In the genomic region with DNA sequence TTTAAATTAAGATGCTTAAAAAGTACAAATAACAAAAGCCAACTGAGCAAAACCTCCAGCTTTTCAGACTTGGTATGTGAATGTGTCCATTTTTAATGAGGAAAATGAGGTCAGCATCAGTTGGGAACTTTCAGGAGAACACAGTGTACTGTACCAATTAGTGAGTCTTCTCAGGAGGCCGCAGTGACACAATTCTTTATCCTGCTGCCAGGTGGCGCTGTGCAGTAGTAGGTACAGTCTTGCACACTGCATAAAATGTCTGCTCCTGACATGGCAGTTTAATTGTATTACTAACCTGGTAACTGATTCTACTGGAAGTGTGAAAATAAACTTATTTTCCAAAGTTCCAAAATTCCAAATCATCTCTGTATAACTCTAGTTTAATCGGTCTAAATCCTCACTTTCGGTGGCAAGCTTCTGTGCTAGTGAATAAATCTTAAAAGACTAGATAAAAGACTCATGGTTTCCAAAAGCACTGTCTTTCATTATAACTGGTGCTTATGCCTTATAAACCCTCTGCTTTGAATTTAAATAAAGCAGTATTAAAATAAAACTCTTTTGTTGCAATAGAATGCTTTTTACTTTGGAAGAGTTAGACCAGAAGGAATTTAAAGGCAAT, we compare ENCODE assay signal across 8 cellular contexts.
DNase-seq lines count a peak whose midpoint lies in the region; ATAC-seq and TF ChIP-seq lines count a peak whose summit lies in the region.

No MANE protein-coding gene starts in this region.

- peaks cover 19% of the 10 kb centered on the region for H3K27me3 Mint-ChIP-seq in activated T-cell treated with anti-CD3 and anti-CD28 coated beads, Interleukin-2, amount 50 U/mL, for 72 hours (ENCODE audit: low read depth)
- peaks cover 3% of the 10 kb centered on the region for H3K27me3 Mint-ChIP-seq in type B pancreatic cell

- H3K4me3 ChIP-seq in H7 (ENCODE audit: insufficient read depth, low read depth, low read length) = no peak overlapping the region
- H3K4me3 ChIP-seq in Peyer's patch = no peak overlapping the region
- no peak overlapping the region for H3K4me3 ChIP-seq in fibroblast of the aortic adventitia (ENCODE audit: low read depth, low read length)

- ATAC-seq in activated T-cell treated with anti-CD3 and anti-CD28 coated beads, Interleukin-2, amount 50 U/mL, for 72 hours (replicated peaks in 1 of 2) = peak; percentile 87 to 88

- no peaks in the 10 kb centered on the region for H3K9me3 ChIP-seq in Peyer's patch

- no peaks in the 10 kb centered on the region for H3K36me3 ChIP-seq in H7 (replicated peaks; ENCODE audit: control insufficient read depth, insufficient read depth, low read length)
- H3K36me3 ChIP-seq in Peyer's patch = no peaks in the 10 kb centered on the region

- H3K9me3 Mint-ChIP-seq in activated T-cell treated with anti-CD3 and anti-CD28 coated beads, Interleukin-2, amount 50 U/mL, for 72 hours = no peaks in the 10 kb centered on the region
- H3K9me3 Mint-ChIP-seq in type B pancreatic cell = no peaks in the 10 kb centered on the region

- TF ChIP-seq CTCF in Peyer's patch (IDR thresholded peaks at IDR 0.05) (peak; percentile 20 to 77 (median 71)), fibroblast of the aortic adventitia (IDR thresholded peaks at IDR 0.05; ENCODE audit: insufficient read depth, low read length) (peak; percentile 85), type B pancreatic cell (conservative IDR thresholded peaks at IDR 0.05) (peak; percentile 97)

- H3K27ac Mint-ChIP-seq in activated T-cell treated with anti-CD3 and anti-CD28 coated beads, Interleukin-2, amount 50 U/mL, for 72 hours = no peak overlapping the region
- no peak overlapping the region for H3K27ac Mint-ChIP-seq in type B pancreatic cell

- no peak for TF ChIP-seq POLR2A in Peyer's patch (IDR thresholded peaks at IDR 0.05)

- no peaks in the 10 kb centered on the region for H3K27me3 ChIP-seq in H7 (ENCODE audit: control insufficient read depth, insufficient read depth, low read length)
- no peaks in the 10 kb centered on the region for H3K27me3 ChIP-seq in Peyer's patch

- no peaks in the 10 kb centered on the region for H3K4me1 ChIP-seq in Peyer's patch

- H3K27ac ChIP-seq in Peyer's patch = no peak overlapping the region

- no peaks in the 10 kb centered on the region for H3K36me3 Mint-ChIP-seq in activated T-cell treated with anti-CD3 and anti-CD28 coated beads, Interleukin-2, amount 50 U/mL, for 72 hours (ENCODE audit: insufficient read depth in 2 of 2)
- H3K36me3 Mint-ChIP-seq in type B pancreatic cell = no peaks in the 10 kb centered on the region

- H3K4me3 Mint-ChIP-seq in activated T-cell treated with anti-CD3 and anti-CD28 coated beads, Interleukin-2, amount 50 U/mL, for 72 hours = no peak overlapping the region
- no peak overlapping the region for H3K4me3 Mint-ChIP-seq in type B pancreatic cell

- H3K4me1 Mint-ChIP-seq in activated T-cell treated with anti-CD3 and anti-CD28 coated beads, Interleukin-2, amount 50 U/mL, for 72 hours (ENCODE audit: low read depth) = no peaks in the 10 kb centered on the region
- H3K4me1 Mint-ChIP-seq in type B pancreatic cell (ENCODE audit: unreplicated experiment) = no peaks in the 10 kb centered on the region

- DNase-seq in GM04504 (ENCODE audit: low read depth) = peak; percentile 34
- peak; percentile 16 for DNase-seq in H7
- DNase-seq in LHCN-M2 (ENCODE audit: low read depth) = peak; percentile 64
- peak; percentile 36 to 71 (median 66) for DNase-seq in Peyer's patch
- DNase-seq in activated T-cell treated with anti-CD3 and anti-CD28 coated beads, Interleukin-2, amount 50 U/mL, for 72 hours = peak; percentile 58
- peak; percentile 73 for DNase-seq in fibroblast of the aortic adventitia (ENCODE audit: low read depth)
- peak; percentile 36 for DNase-seq in non-pigmented ciliary epithelial cell (ENCODE audit: low read depth)
- no peak for DNase-seq in type B pancreatic cell (ENCODE audit: extremely low spot score, unreplicated experiment)
